ENCODE assay signal across 8 cellular contexts in the genomic region with DNA sequence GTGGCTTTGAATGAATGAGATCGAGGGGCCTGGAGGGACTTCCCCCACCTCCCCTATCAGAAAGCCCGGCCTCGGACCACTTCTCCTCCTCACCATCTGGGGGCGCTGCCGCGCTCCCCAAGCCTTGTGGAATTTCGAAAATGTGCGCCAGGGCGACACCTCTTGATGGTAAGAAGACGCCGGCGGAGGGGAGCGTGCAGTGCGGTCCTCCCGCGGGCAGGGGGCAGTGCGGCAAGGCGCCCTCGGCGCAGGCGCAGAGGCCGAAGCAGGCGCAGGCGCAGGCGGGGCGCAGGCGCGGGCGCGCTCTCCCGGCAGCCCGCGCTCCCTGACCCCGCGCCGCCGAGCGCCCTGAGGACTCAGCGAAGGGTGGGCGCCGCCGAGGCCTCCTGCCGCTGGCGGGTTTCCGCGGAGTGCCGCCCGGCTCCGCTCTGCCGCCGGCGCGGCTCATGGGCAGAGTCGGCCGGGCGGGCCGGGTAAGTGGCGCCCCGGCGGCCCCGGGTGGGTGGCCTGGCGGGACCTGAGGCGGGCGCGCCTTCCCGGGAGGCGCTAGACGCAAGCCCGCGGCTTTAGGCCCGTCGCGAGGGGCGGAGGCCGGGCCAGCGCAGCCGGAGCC. TPM values are rescaled to one million over a fixed set of nuclear protein-coding genes. Genes with fewer than 3 reads are reported as not detected.
A peak's percentile ranks its signal among the peaks of the same experiment; 100 is the strongest.
DNase-seq lines count a peak whose midpoint lies in the region; ATAC-seq, FAIRE-seq and TF ChIP-seq lines count a peak whose summit lies in the region.

A gene with protein sequence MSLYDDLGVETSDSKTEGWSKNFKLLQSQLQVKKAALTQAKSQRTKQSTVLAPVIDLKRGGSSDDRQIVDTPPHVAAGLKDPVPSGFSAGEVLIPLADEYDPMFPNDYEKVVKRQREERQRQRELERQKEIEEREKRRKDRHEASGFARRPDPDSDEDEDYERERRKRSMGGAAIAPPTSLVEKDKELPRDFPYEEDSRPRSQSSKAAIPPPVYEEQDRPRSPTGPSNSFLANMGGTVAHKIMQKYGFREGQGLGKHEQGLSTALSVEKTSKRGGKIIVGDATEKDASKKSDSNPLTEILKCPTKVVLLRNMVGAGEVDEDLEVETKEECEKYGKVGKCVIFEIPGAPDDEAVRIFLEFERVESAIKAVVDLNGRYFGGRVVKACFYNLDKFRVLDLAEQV (plus strand): TSS at position 314 of the 613 bp plus-strand sequence. CDS start 8,032 bp downstream, outside the sequence.

- H3K36me3 ChIP-seq in left ventricle myocardium inferior: no peaks in the 10 kb centered on the region
- no peaks in the 10 kb centered on the region for H3K36me3 ChIP-seq in psoas muscle (ENCODE audit: insufficient read depth in 1 of 2, low read depth in 1 of 2)

- H3K36me3 Mint-ChIP-seq in T-helper 1 cell treated with Interleukin-12 subunit alpha and Interleukin-12 subunit beta and Interleukin-4 antibody, amounts not matched to agents 30 μg/mL and 1 μg/mL, for 36 hours (ENCODE audit: low read depth): peaks cover 6% of the 10 kb centered on the region

- peak within 1 kb of the TSS; percentile 82 for H3K27ac Mint-ChIP-seq in T-helper 1 cell treated with Interleukin-12 subunit alpha and Interleukin-12 subunit beta and Interleukin-4 antibody, amounts not matched to agents 30 μg/mL and 1 μg/mL, for 36 hours

- FAIRE-seq in urothelium cell line (lab: Jason Lieb, UNC): peak; percentile 53

- H3K27ac ChIP-seq in left ventricle myocardium inferior (replicated peaks) (peak within 1 kb of the TSS; percentile 97), psoas muscle (peak within 1 kb of the TSS; percentile 91)

- in situ Hi-C loops in GM13977 (cut with MboI; ENCODE audit: low pct_unique_long_range_greater_than_20kb, low sequenced_read_pairs, unreplicated experiment): no loop called here

- H3K27me3 ChIP-seq in left ventricle myocardium inferior (ENCODE audit: low read depth) (peaks cover 5% of the 10 kb centered on the region), psoas muscle (ENCODE audit: insufficient read depth in 3 of 3, low read length in 2 of 3) (no peaks in the 10 kb centered on the region)

- H3K4me3 Mint-ChIP-seq in T-helper 1 cell treated with Interleukin-12 subunit alpha and Interleukin-12 subunit beta and Interleukin-4 antibody, amounts not matched to agents 30 μg/mL and 1 μg/mL, for 36 hours: peak within 1 kb of the TSS; percentile 95

- TF ChIP-seq CTCF in GM13977 (IDR thresholded peaks at IDR 0.05; ENCODE audit: extremely low read depth, insufficient read depth, missing control alignments): peak; percentile 100
- TF ChIP-seq CTCF in left ventricle myocardium inferior (IDR thresholded peaks at IDR 0.05; ENCODE audit: borderline replicate concordance): peak; percentile 100
- peak; percentile 100 for TF ChIP-seq CTCF in psoas muscle (IDR thresholded peaks at IDR 0.05)

- peaks cover 56% of the 10 kb centered on the region for H3K4me1 Mint-ChIP-seq in T-helper 1 cell treated with Interleukin-12 subunit alpha and Interleukin-12 subunit beta and Interleukin-4 antibody, amounts not matched to agents 30 μg/mL and 1 μg/mL, for 36 hours (ENCODE audit: low read depth)

- H3K27me3 Mint-ChIP-seq in T-helper 1 cell treated with Interleukin-12 subunit alpha and Interleukin-12 subunit beta and Interleukin-4 antibody, amounts not matched to agents 30 μg/mL and 1 μg/mL, for 36 hours (ENCODE audit: low read depth): no peaks in the 10 kb centered on the region

- no peaks in the 10 kb centered on the region for H3K9me3 Mint-ChIP-seq in T-helper 1 cell treated with Interleukin-12 subunit alpha and Interleukin-12 subunit beta and Interleukin-4 antibody, amounts not matched to agents 30 μg/mL and 1 μg/mL, for 36 hours

- 0 to 1% (median 0%) methylated on average over 21 to 77 of the region's 77 CpGs for WGBS in psoas muscle, 3 donors

- H3K4me3 ChIP-seq in left ventricle myocardium inferior (peak within 1 kb of the TSS; percentile 98), psoas muscle (peak within 1 kb of the TSS; percentile 93)

- H3K4me1 ChIP-seq in left ventricle myocardium inferior (peaks cover 81% of the 10 kb centered on the region), psoas muscle (peaks cover 48% of the 10 kb centered on the region)

- peak; percentile 96 for DNase-seq in GM13977 (ENCODE audit: low spot score)
- peak; percentile 98 for DNase-seq in NCI-H146 (lab: John Stamatoyannopoulos, UW)
- peak; percentile 21 to 95 (median 86) for DNase-seq in amygdala (lab: John Stamatoyannopoulos, UW)
- peak; percentile 95 for DNase-seq in left ventricle myocardium inferior
- peak; percentile 95 to 98 for DNase-seq in psoas muscle
- DNase-seq in urothelium cell line (ENCODE audit: low spot score): peak; percentile 94

- ATAC-seq in HG02870 (IDR thresholded peaks at IDR 0.05; ENCODE audit: unreplicated experiment): peak; percentile 77
- ATAC-seq in psoas muscle: peak; percentile 94 to 98 (median 96)

- intact Hi-C loops in left ventricle myocardium inferior (cut with micrococcal nuclease) (loop anchor here (5.0 kb wide), 2 partner anchors 37 to 77 kb away; no protein-coding TSS in a partner anchor), psoas muscle (cut with DNase I) (loop anchor here (5.0 kb wide), 1 partner anchor 313 kb away; no protein-coding TSS in a partner anchor)

- H3K9me3 ChIP-seq in left ventricle myocardium inferior (replicated peaks): no peaks in the 10 kb centered on the region
- H3K9me3 ChIP-seq in psoas muscle: no peaks in the 10 kb centered on the region

RNA-seq across cellular contexts. Expression of the gene that starts here (rescaled TPM):
- total RNA-seq in left ventricle myocardium inferior: 56.1 TPM
- total RNA-seq in psoas muscle: 100 to 1,000 TPM in 1 of 4 donors, 10 to 100 TPM in 3; 74.4 to 104 (median 86.5) TPM
- 100 to 1,000 TPM in 2 of 3 donors, 10 to 100 TPM in 1; 76.0 to 157 (median 110) TPM for polyA plus RNA-seq in psoas muscle

Comparison
In these comparisons a context has a peak if more than half of its experiments do, and no peak if none do; other contexts are left out.
1. Peak in every context shown above with its lines: DNase-seq, ATAC-seq, H3K4me3 ChIP-seq and H3K27ac ChIP-seq.